ENCODE assay signal across 11 cellular contexts in genomic region chr1:158145173-158145719, GRCh38. TPM values are rescaled to one million over a fixed set of nuclear protein-coding genes. Genes with fewer than 3 reads are reported as not detected.
A peak's percentile ranks its signal among the peaks of the same experiment; 100 is the strongest.
DNase-seq lines count a peak whose midpoint lies in the region; ATAC-seq, FAIRE-seq and TF ChIP-seq lines count a peak whose summit lies in the region.
"Had no signal": no experiment of that assay in that cellular context is flagged by ENCODE, and none has a peak within 500 bp of the region (broad histone marks: within the 10 kb centered on the region; RNA-seq: fewer than 3 reads in every experiment).

No MANE protein-coding gene starts in this region.

- no peak overlapping the region for H2AFZ ChIP-seq in mammary epithelial cell (ENCODE audit: low read depth, low read length)

- H3K27ac ChIP-seq in mammary epithelial cell (ENCODE audit: insufficient read depth, low read depth, low read length) (peak overlapping the region; percentile 98), left ventricle myocardium inferior (replicated peaks) (peak overlapping the region; percentile 87), tibial artery (peak overlapping the region; percentile 35 to 45)
- H3K27ac ChIP-seq: suprapubic skin had no signal

- H3K79me2 ChIP-seq in mammary epithelial cell (ENCODE audit: insufficient read depth, low read length), result no peaks in the 10 kb centered on the region

- no peaks in the 10 kb centered on the region for H4K20me1 ChIP-seq in mammary epithelial cell (ENCODE audit: insufficient read depth, low read length)

- no peak for ATAC-seq in GM18511 (IDR thresholded peaks at IDR 0.05; ENCODE audit: unreplicated experiment)

- H3K4me3 ChIP-seq in mammary epithelial cell (replicated peaks in 1 of 3; ENCODE audit: insufficient read depth in 1 of 3, low read depth in 2 of 3, low read length in 3 of 3), result no peak overlapping the region
- H3K4me3 ChIP-seq in left ventricle myocardium inferior, result no peak overlapping the region
- H3K4me3 ChIP-seq in tibial artery, result no peak overlapping the region
- H3K4me3 ChIP-seq: suprapubic skin had no signal

- no peaks in the 10 kb centered on the region for H3K9me3 ChIP-seq in mammary epithelial cell (replicated peaks; ENCODE audit: insufficient read depth, low read length)
- no peaks in the 10 kb centered on the region for H3K9me3 ChIP-seq in left ventricle myocardium inferior (replicated peaks)
- H3K9me3 ChIP-seq in tibial artery, result no peaks in the 10 kb centered on the region
- H3K9me3 ChIP-seq: suprapubic skin had no signal

- H3K27me3 ChIP-seq in mammary epithelial cell (ENCODE audit: insufficient read depth, low read length) (no peaks in the 10 kb centered on the region), left ventricle myocardium inferior (ENCODE audit: low read depth) (no peaks in the 10 kb centered on the region), tibial artery (no peaks in the 10 kb centered on the region)
- H3K27me3 ChIP-seq: suprapubic skin had no signal

- no TSS peak for BruUV-seq in mammary epithelial cell (replicated peaks; lab: Mats Ljungman, UMichigan)

- peak overlapping the region; percentile 44 for H3K9ac ChIP-seq in mammary epithelial cell (ENCODE audit: insufficient read depth, low read length)

- DNase-seq in HTR-8/SVneo (ENCODE audit: insufficient read length, low spot score), result peak; percentile 24
- DNase-seq in mammary epithelial cell, result peak; percentile 87
- DNase-seq in left ventricle myocardium inferior, result peak; percentile 77
- DNase-seq in tibial artery, result no peak
- no peak for DNase-seq in NCI-H748 (lab: John Stamatoyannopoulos, UW; ENCODE audit: unreplicated experiment)
- no peak for DNase-seq in activated CD4-positive, CD25-positive, alpha-beta regulatory T cell (lab: John Stamatoyannopoulos, UW)
- DNase-seq in NK-92 (lab: John Stamatoyannopoulos, UW; ENCODE audit: unreplicated experiment), result no peak
- DNase-seq: endodermal cell, NCI-H82 had no signal

- intact Hi-C loops in mammary epithelial cell (cut with micrococcal nuclease) (no loop called here), left ventricle myocardium inferior (cut with micrococcal nuclease) (no loop called here), tibial artery (cut with DNase I; ENCODE audit: low total_unique reads) (no loop called here)

- H3K4me1 ChIP-seq in mammary epithelial cell (ENCODE audit: insufficient read depth, low read length) (peaks cover 55% of the 10 kb centered on the region), left ventricle myocardium inferior (peaks cover 56% of the 10 kb centered on the region), tibial artery (peaks cover 3 to 23% (median 16%) of the 10 kb centered on the region in 4 donors)

- H3K36me3 ChIP-seq in mammary epithelial cell (ENCODE audit: insufficient read depth, low read length) (no peaks in the 10 kb centered on the region), left ventricle myocardium inferior (no peaks in the 10 kb centered on the region), tibial artery (no peaks in the 10 kb centered on the region)
- H3K36me3 ChIP-seq: suprapubic skin had no signal

- dilution Hi-C loops in mammary epithelial cell (cut with HindIII; ENCODE audit: low sequenced_read_pairs), result no loop called here

- in situ Hi-C loops in mammary epithelial cell (cut with MboI; ENCODE audit: low sequenced_read_pairs in 2 of 2), result no loop called here

- CTCF ChIA-PET in mammary epithelial cell (lab: Charles Lee; ENCODE audit: low non-redundant PET), result interaction anchor here (1.1 to 1.4 kb wide), 2 partner anchors 21 to 176 kb away, joined by 3 to 4 read pairs; no protein-coding TSS in a partner anchor

- no peak for FAIRE-seq in HTR-8/SVneo (lab: Jason Lieb, UNC)

- peak overlapping the region; percentile 89 for H3K4me2 ChIP-seq in mammary epithelial cell (ENCODE audit: insufficient read depth, low read depth, low read length)

- TF ChIP-seq CTCF in mammary epithelial cell (conservative IDR thresholded peaks at IDR 0.05 in 1 of 2, IDR thresholded peaks at IDR 0.05 in 1 of 2; ENCODE audit: extremely low read depth in 1 of 2, insufficient read depth in 1 of 2, low read depth in 1 of 2, low read length in 2 of 2) (no peak), left ventricle myocardium inferior (IDR thresholded peaks at IDR 0.05; ENCODE audit: borderline replicate concordance) (no peak), tibial artery (IDR thresholded peaks at IDR 0.05) (no peak)

RNA-seq across cellular contexts. Expression of gene CD1D, which starts 35.4 kb away (rescaled TPM):
- total RNA-seq in mammary epithelial cell (1 to 10 TPM; 1.3 to 3.7 TPM), left ventricle myocardium inferior (1.4 TPM)
- 3.7 TPM for polyA plus RNA-seq in mammary epithelial cell
- 1.6 TPM for polyA minus RNA-seq in mammary epithelial cell

Comparison
In these comparisons a context has a peak if more than half of its experiments do, and no peak if none do; other contexts are left out.
1. DNase-seq: peak in HTR-8/SVneo (single experiment), mammary epithelial cell (single experiment) and left ventricle myocardium inferior (single experiment); none in tibial artery (0 of 2), NCI-H748 (single experiment), activated CD4-positive, CD25-positive, alpha-beta regulatory T cell (0 of 4) and NK-92 (single experiment).
2. H3K27ac ChIP-seq: peak in every context shown above with its lines; median percentile 98 in mammary epithelial cell; 87 in left ventricle myocardium inferior; 40 in tibial artery.